Comparison of ENCODE assay signal across 8 cellular contexts in the genomic region with DNA sequence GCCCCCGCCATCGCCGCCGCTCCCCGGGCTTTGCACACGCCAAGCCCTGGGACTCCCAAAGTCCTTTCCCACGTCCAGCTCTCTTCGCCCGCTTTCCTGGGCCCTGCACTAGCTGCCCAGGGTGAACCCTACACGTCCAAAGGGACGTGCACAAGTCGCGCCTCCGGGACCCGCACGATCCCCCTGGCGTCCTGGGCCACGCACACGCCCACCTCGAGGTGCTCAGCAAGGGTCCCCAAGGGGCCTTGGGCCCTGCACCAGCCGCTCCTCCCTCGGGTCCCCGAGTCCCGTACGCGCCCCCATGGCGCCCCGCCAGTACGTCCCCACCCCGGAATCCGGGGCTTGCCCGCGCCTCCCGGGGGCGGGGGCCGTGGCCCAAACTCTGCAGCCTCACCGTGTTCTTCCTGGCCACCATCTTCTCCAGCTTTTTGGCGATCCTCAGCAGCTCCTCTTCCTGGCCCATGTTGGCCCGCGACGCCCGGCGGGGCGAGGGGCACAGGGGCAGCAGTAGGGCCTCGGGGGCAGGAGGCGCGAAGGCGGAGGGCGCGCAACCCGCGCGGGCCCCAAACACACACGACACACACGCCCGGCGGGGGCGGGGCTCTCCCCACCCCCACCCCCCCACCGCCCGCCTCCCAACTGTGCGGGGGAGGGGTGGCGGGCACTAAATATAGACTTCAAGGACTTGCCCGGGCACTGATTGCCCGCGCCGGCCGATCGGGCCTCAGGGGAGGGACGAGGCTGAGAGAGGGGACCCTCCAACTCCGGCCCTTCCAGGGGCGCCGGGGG. TPM values are rescaled to one million over a fixed set of nuclear protein-coding genes. Genes with fewer than 3 reads are reported as not detected.
A peak's percentile ranks its signal among the peaks of the same experiment; 100 is the strongest.
DNase-seq lines count a peak whose midpoint lies in the region; TF ChIP-seq lines count a peak whose summit lies in the region.

TSS of gene TCEA3 (minus strand) at position 578 of the 789 bp plus-strand sequence. CDS start at position 463, 115 bp downstream.

- H3K4me1 ChIP-seq in mesodermal cell (ENCODE audit: control insufficient read depth, insufficient read depth, low read length, poor library complexity, severe bottlenecking) = peaks cover 10% of the 10 kb centered on the region
- peaks cover 20% of the 10 kb centered on the region for H3K4me1 ChIP-seq in thymus (ENCODE audit: control insufficient read depth, insufficient read depth, low read length)

- H3K9me3 ChIP-seq in mesodermal cell (ENCODE audit: control insufficient read depth, low read length) (peaks cover 5% of the 10 kb centered on the region), thymus (ENCODE audit: control insufficient read depth) (no peaks in the 10 kb centered on the region)

- 5 to 6% methylated on average over 34 to 38 of the region's 72 CpGs for WGBS in mesodermal cell (ENCODE audit: insufficient coverage in 2 of 2), 2 experiments
- WGBS in thymus = 3% methylated on average over 72 of the region's 72 CpGs

- H3K27ac ChIP-seq in VCaP = peak within 1 kb of the TSS; percentile 96
- H3K27ac ChIP-seq in mesodermal cell (ENCODE audit: low read depth, low read length, severe bottlenecking) = no peak within 1 kb of the TSS
- H3K27ac ChIP-seq in thymus (ENCODE audit: low read depth) = no peak within 1 kb of the TSS

- peaks cover 32% of the 10 kb centered on the region for H3K27me3 ChIP-seq in thymus (ENCODE audit: control insufficient read depth, insufficient read depth)

- TF ChIP-seq CTCF in VCaP (conservative IDR thresholded peaks at IDR 0.05) = no peak

- peak within 1 kb of the TSS; percentile 31 for H3K4me3 ChIP-seq in mesodermal cell (ENCODE audit: extremely low read depth, insufficient read depth, low read length, poor library complexity, severe bottlenecking)
- peak within 1 kb of the TSS; percentile 53 for H3K4me3 ChIP-seq in thymus (ENCODE audit: low read length)

- H3K36me3 ChIP-seq in mesodermal cell (ENCODE audit: control insufficient read depth, insufficient read depth, low read length) = peaks cover 33% of the 10 kb centered on the region
- no peaks in the 10 kb centered on the region for H3K36me3 ChIP-seq in thymus (ENCODE audit: control insufficient read depth, insufficient read depth)

- DNase-seq in EH (ENCODE audit: low read depth) (peak; percentile 55), dermis blood vessel endothelial cell (peak; percentile 10), NCI-H2081 (lab: John Stamatoyannopoulos, UW) (no peak), NCI-H1436 treated with DMSO at 0.1 percent for 48 hours (lab: John Stamatoyannopoulos, UW) (no peak), AG08395 (ENCODE audit: low spot score) (no peak)

RNA-seq across cellular contexts. Expression of gene TCEA3, which starts in this region (rescaled TPM):
- total RNA-seq in dermis blood vessel endothelial cell = 0.60 and 1.7 TPM in 2 replicates
- polyA plus RNA-seq in mesodermal cell (2013, experiment 1 of 2) = 2.2 TPM
- 3.3 TPM for polyA plus RNA-seq in mesodermal cell (2013, experiment 2 of 2)
- 5.5 TPM for polyA plus RNA-seq in thymus

Comparison
In these comparisons a context has a peak if more than half of its experiments do, and no peak if none do; other contexts are left out.
1. DNase-seq: peak in EH (single experiment) and dermis blood vessel endothelial cell (single experiment); none in NCI-H2081 (0 of 2), NCI-H1436 treated with DMSO at 0.1 percent for 48 hours (single experiment) and AG08395 (single experiment).